In genomic region chr10:123559066-123559822, GRCh38 we compare ENCODE assay signal across 8 cellular contexts.
A peak's percentile ranks its signal among the peaks of the same experiment; 100 is the strongest.
DNase-seq lines count a peak whose midpoint lies in the region; ATAC-seq, FAIRE-seq and TF ChIP-seq lines count a peak whose summit lies in the region.

No MANE protein-coding gene starts in this region.

- DNase-seq in A549 (ENCODE audit: low read depth in 1 of 2, low spot score in 1 of 2) (peak; percentile 60 to 88), GM18507 (ENCODE audit: extremely low spot score, insufficient read length, low read depth) (peak; percentile 76), LNCaP clone FGC (ENCODE audit: low read depth) (no peak), T follicular helper cell (ENCODE audit: low read depth) (peak; percentile 43), adipocyte (ENCODE audit: low read depth) (peak; percentile 76), left ventricle myocardium inferior (peak; percentile 45), retina (peak; percentile 89), NCI-H2029 treated with DMSO at 0.1 percent for 48 hours (lab: John Stamatoyannopoulos, UW) (no peak)

- no peak overlapping the region for H3K4me3 ChIP-seq in A549
- no peak overlapping the region for H3K4me3 ChIP-seq in LNCaP clone FGC (ENCODE audit: low read depth, low read length)
- no peak overlapping the region for H3K4me3 ChIP-seq in adipocyte (ENCODE audit: low read length)
- no peak overlapping the region for H3K4me3 ChIP-seq in left ventricle myocardium inferior

- 42% methylated on average over 24 of the region's 28 CpGs for WGBS in A549 (ENCODE audit: missing lambda C conversion rate)

- H3K9me3 ChIP-seq in A549, result no peaks in the 10 kb centered on the region
- H3K9me3 ChIP-seq in adipocyte (ENCODE audit: control insufficient read depth, low read length), result no peaks in the 10 kb centered on the region
- H3K9me3 ChIP-seq in left ventricle myocardium inferior (replicated peaks), result no peaks in the 10 kb centered on the region

- POLR2A ChIA-PET in A549 (lab: Yijun Ruan, JAX), result no interaction called here

- TF ChIP-seq POLR2A in A549 (IDR thresholded peaks at IDR 0.05; ENCODE audit: low read length), result no peak

- H3K4me1 ChIP-seq in A549 (no peaks in the 10 kb centered on the region), adipocyte (ENCODE audit: control insufficient read depth, insufficient read depth, low read length) (no peaks in the 10 kb centered on the region), left ventricle myocardium inferior (no peaks in the 10 kb centered on the region)

- intact Hi-C loops in left ventricle myocardium inferior (cut with micrococcal nuclease), result loop anchor here (5.0 to 10.0 kb wide), 2 partner anchors 427 to 514 kb away; no protein-coding TSS in a partner anchor

- H3K4me2 ChIP-seq in A549, result 0 out of 3 replicates have a peak overlapping the region, but pooled peaks have one; percentile 1

- no peak for FAIRE-seq in A549 (lab: Jason Lieb, UNC)
- FAIRE-seq in GM18507 (lab: Jason Lieb, UNC), result peak; percentile 91

- peak; percentile 87 to 96 for ATAC-seq in A549

- H3K27me3 ChIP-seq in adipocyte (replicated peaks; ENCODE audit: control insufficient read depth, insufficient read depth, low read length) (peaks cover 29% of the 10 kb centered on the region), left ventricle myocardium inferior (ENCODE audit: low read depth) (peaks cover 82% of the 10 kb centered on the region)

- H3K27ac ChIP-seq in A549 (no peak overlapping the region), left ventricle myocardium inferior (replicated peaks) (no peak overlapping the region)

- TF ChIP-seq RAD21 in A549 (conservative IDR thresholded peaks at IDR 0.05 in 1 of 2, IDR thresholded peaks at IDR 0.05 in 1 of 2), result peak; percentile 95 to 96

- H3K36me3 ChIP-seq in adipocyte (ENCODE audit: control insufficient read depth, insufficient read depth, low read length, severe bottlenecking) (no peaks in the 10 kb centered on the region), left ventricle myocardium inferior (no peaks in the 10 kb centered on the region)

- TF ChIP-seq CTCF in A549 (IDR thresholded peaks at IDR 0.05) (peak; percentile 86), LNCaP clone FGC (IDR thresholded peaks at IDR 0.05; ENCODE audit: control insufficient read depth, extremely low read depth, insufficient read depth) (peak; percentile 98), left ventricle myocardium inferior (IDR thresholded peaks at IDR 0.05; ENCODE audit: borderline replicate concordance) (peak; percentile 93)

- H3K9ac ChIP-seq in adipocyte (ENCODE audit: low read length), result no peak overlapping the region

- CTCF ChIA-PET in A549 (lab: Yijun Ruan, JAX), result interaction anchor here (0.6 to 10.7 kb wide), 17 partner anchors 10 to 525 kb away, joined by 3 to 130 read pairs (median 4); no protein-coding TSS in a partner anchor

- TF ChIP-seq EP300 in A549 (IDR thresholded peaks at IDR 0.05), result no peak

TF ChIP-seq in A549, 52 proteins besides CTCF, POLR2A, EP300 and RAD21:
- TF ChIP-seq SMC3 (IDR thresholded peaks at IDR 0.05) (peak; percentile 96), CHD4 (IDR thresholded peaks at IDR 0.05; ENCODE audit: borderline replicate concordance) (no peak), BHLHE40 (IDR thresholded peaks at IDR 0.05; ENCODE audit: low read depth, low read length) (no peak)

Comparison
In these comparisons a context has a peak if more than half of its experiments do, and no peak if none do; other contexts are left out.
1. DNase-seq: peak in A549 (2 of 2), GM18507 (single experiment), T follicular helper cell (single experiment), adipocyte (single experiment), left ventricle myocardium inferior (single experiment) and retina (single experiment); none in LNCaP clone FGC (single experiment) and NCI-H2029 treated with DMSO at 0.1 percent for 48 hours (single experiment).
2. Peak in every context shown above with its lines, with median percentiles within 50 percentile points of each other: CTCF ChIP-seq.